In genomic region chr2:151754253-151754897, GRCh38 we compare ENCODE assay signal across 24 cellular contexts. TPM values are rescaled to one million over a fixed set of nuclear protein-coding genes. Genes with fewer than 3 reads are reported as not detected.
"Had no signal": no experiment of that assay in that cellular context is flagged by ENCODE, and none has a peak within 500 bp of the region (broad histone marks: within the 10 kb centered on the region; RNA-seq: fewer than 3 reads in every experiment).

No MANE protein-coding gene starts in this region.

- H3K27ac ChIP-seq: KMS-11, SJSA1 had no signal

- H3K4me2 ChIP-seq: KMS-11, SK-N-SH had no signal

- H3K4me1 ChIP-seq: SJSA1 had no signal

- FAIRE-seq: HepG2, RCC 7860 had no signal

- DNase-seq: IMR-90, Kasumi-1, MM.1S, NCI-H1092 treated with DMSO at 0.1 percent for 48 hours, NCI-H1436, NCI-H187, NCI-H2029, NCI-H2081 treated with DMSO at 0.1 percent for 48 hours, NCI-H2171, NCI-H226, NCI-H446, NCI-H510A, NCI-H524 treated with DMSO at 0.1 percent for 48 hours, NCI-H69, NCI-H774, Right ventricle myocardium superior, RPMI8226, SIG-M5, SK-N-SH had no signal

- H3K9ac ChIP-seq: KMS-11, SK-N-SH had no signal

- H3K9me3 ChIP-seq: SJSA1, SK-N-SH had no signal

- H3K36me3 ChIP-seq: SJSA1 had no signal

- H3K27me3 ChIP-seq: SJSA1 had no signal

- H3K4me3 ChIP-seq: SJSA1 had no signal

RNA-seq across cellular contexts. Expression of gene NEB, which starts 20.1 kb away (rescaled TPM):
- total RNA-seq: M059J had no signal
- polyA plus RNA-seq: IMR-90 had no signal
